2 cellular contexts compared by ENCODE assay signal in the genomic region with DNA sequence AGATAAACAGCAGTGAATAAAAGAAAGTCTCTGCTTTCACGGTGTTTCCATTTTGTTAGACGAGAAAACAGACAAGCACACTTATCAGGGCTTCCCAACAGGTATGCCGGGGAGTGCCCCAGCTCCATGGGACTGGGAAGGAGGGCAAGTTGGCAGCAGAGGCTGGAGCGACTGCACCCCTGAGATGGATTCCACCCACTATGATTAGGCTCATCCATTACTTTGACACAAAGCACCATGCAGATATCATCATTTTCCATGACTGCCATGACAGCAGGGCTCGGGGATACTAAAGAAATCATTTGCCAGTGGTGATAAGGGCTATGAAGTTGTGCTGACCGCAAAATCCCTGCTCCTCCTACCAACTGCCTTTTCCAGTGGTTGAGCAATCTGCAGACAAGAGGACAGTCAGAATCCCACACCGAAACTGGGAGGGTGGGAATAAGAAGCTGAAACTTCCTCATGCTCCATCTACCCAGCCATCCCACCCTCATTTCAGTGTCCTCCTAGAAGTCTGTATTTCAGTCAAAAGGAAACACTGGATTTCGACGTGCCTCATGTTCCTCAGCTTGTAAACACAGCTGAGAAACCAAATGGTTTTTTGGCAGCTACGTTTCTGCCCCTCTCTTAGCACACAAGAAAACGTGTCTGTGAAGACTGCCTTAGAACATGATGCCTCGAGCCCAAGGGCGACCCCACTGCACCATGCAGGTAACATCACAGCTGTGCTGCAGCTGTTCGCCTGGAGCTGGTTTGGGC.
TF ChIP-seq lines count a peak whose summit lies in the region.

No MANE protein-coding gene starts in this region.

TF ChIP-seq in GM23338, 12 proteins besides CTCF, POLR2A, EP300 and RAD21 (continues in another document):
- TF ChIP-seq ZNF114 (CRISPR knock-in tag; IDR thresholded peaks at IDR 0.05) (no peak), ZNF331 (CRISPR knock-in tag; IDR thresholded peaks at IDR 0.05; ENCODE audit: low read depth) (no peak), EZH2phosphoT487 (IDR thresholded peaks at IDR 0.05; ENCODE audit: unreplicated experiment) (no peak), STAT1 (IDR thresholded peaks at IDR 0.05; ENCODE audit: unreplicated experiment) (no peak), CREB1 (CRISPR knock-in tag; IDR thresholded peaks at IDR 0.05; ENCODE audit: low read depth) (no peak), POLR2AphosphoS5 (IDR thresholded peaks at IDR 0.05; ENCODE audit: low read depth) (no peak)
- TF ChIP-seq, protein P1, sequence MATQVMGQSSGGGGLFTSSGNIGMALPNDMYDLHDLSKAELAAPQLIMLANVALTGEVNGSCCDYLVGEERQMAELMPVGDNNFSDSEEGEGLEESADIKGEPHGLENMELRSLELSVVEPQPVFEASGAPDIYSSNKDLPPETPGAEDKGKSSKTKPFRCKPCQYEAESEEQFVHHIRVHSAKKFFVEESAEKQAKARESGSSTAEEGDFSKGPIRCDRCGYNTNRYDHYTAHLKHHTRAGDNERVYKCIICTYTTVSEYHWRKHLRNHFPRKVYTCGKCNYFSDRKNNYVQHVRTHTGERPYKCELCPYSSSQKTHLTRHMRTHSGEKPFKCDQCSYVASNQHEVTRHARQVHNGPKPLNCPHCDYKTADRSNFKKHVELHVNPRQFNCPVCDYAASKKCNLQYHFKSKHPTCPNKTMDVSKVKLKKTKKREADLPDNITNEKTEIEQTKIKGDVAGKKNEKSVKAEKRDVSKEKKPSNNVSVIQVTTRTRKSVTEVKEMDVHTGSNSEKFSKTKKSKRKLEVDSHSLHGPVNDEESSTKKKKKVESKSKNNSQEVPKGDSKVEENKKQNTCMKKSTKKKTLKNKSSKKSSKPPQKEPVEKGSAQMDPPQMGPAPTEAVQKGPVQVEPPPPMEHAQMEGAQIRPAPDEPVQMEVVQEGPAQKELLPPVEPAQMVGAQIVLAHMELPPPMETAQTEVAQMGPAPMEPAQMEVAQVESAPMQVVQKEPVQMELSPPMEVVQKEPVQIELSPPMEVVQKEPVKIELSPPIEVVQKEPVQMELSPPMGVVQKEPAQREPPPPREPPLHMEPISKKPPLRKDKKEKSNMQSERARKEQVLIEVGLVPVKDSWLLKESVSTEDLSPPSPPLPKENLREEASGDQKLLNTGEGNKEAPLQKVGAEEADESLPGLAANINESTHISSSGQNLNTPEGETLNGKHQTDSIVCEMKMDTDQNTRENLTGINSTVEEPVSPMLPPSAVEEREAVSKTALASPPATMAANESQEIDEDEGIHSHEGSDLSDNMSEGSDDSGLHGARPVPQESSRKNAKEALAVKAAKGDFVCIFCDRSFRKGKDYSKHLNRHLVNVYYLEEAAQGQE (IDR thresholded peaks at IDR 0.05; ENCODE audit: unreplicated experiment), result no peak
- TF ChIP-seq, protein P2, sequence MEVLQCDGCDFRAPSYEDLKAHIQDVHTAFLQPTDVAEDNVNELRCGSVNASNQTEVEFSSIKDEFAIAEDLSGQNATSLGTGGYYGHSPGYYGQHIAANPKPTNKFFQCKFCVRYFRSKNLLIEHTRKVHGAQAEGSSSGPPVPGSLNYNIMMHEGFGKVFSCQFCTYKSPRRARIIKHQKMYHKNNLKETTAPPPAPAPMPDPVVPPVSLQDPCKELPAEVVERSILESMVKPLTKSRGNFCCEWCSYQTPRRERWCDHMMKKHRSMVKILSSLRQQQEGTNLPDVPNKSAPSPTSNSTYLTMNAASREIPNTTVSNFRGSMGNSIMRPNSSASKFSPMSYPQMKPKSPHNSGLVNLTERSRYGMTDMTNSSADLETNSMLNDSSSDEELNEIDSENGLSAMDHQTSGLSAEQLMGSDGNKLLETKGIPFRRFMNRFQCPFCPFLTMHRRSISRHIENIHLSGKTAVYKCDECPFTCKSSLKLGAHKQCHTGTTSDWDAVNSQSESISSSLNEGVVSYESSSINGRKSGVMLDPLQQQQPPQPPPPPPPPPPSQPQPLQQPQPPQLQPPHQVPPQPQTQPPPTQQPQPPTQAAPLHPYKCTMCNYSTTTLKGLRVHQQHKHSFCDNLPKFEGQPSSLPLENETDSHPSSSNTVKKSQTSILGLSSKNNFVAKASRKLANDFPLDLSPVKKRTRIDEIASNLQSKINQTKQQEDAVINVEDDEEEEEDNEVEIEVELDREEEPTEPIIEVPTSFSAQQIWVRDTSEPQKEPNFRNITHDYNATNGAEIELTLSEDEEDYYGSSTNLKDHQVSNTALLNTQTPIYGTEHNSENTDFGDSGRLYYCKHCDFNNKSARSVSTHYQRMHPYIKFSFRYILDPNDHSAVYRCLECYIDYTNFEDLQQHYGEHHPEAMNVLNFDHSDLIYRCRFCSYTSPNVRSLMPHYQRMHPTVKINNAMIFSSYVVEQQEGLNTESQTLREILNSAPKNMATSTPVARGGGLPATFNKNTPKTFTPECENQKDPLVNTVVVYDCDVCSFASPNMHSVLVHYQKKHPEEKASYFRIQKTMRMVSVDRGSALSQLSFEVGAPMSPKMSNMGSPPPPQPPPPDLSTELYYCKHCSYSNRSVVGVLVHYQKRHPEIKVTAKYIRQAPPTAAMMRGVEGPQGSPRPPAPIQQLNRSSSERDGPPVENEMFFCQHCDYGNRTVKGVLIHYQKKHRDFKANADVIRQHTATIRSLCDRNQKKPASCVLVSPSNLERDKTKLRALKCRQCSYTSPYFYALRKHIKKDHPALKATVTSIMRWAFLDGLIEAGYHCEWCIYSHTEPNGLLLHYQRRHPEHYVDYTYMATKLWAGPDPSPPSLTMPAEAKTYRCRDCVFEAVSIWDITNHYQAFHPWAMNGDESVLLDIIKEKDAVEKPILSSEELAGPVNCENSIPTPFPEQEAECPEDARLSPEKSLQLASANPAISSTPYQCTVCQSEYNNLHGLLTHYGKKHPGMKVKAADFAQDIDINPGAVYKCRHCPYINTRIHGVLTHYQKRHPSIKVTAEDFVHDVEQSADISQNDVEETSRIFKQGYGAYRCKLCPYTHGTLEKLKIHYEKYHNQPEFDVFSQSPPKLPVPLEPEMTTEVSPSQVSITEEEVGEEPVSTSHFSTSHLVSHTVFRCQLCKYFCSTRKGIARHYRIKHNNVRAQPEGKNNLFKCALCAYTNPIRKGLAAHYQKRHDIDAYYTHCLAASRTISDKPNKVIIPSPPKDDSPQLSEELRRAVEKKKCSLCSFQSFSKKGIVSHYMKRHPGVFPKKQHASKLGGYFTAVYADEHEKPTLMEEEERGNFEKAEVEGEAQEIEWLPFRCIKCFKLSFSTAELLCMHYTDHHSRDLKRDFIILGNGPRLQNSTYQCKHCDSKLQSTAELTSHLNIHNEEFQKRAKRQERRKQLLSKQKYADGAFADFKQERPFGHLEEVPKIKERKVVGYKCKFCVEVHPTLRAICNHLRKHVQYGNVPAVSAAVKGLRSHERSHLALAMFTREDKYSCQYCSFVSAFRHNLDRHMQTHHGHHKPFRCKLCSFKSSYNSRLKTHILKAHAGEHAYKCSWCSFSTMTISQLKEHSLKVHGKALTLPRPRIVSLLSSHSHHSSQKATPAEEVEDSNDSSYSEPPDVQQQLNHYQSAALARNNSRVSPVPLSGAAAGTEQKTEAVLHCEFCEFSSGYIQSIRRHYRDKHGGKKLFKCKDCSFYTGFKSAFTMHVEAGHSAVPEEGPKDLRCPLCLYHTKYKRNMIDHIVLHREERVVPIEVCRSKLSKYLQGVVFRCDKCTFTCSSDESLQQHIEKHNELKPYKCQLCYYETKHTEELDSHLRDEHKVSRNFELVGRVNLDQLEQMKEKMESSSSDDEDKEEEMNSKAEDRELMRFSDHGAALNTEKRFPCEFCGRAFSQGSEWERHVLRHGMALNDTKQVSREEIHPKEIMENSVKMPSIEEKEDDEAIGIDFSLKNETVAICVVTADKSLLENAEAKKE (CRISPR knock-in tag; IDR thresholded peaks at IDR 0.05), result no peak

TF ChIP-seq in HepG2, 621 proteins besides CTCF, POLR2A, EP300 and RAD21 (continues in another document):
- TF ChIP-seq, protein P3, sequence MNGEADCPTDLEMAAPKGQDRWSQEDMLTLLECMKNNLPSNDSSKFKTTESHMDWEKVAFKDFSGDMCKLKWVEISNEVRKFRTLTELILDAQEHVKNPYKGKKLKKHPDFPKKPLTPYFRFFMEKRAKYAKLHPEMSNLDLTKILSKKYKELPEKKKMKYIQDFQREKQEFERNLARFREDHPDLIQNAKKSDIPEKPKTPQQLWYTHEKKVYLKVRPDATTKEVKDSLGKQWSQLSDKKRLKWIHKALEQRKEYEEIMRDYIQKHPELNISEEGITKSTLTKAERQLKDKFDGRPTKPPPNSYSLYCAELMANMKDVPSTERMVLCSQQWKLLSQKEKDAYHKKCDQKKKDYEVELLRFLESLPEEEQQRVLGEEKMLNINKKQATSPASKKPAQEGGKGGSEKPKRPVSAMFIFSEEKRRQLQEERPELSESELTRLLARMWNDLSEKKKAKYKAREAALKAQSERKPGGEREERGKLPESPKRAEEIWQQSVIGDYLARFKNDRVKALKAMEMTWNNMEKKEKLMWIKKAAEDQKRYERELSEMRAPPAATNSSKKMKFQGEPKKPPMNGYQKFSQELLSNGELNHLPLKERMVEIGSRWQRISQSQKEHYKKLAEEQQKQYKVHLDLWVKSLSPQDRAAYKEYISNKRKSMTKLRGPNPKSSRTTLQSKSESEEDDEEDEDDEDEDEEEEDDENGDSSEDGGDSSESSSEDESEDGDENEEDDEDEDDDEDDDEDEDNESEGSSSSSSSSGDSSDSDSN (CRISPR knock-in tag; IDR thresholded peaks at IDR 0.05), result no peak
- no peak for TF ChIP-seq ESRRA (CRISPR knock-in tag; IDR thresholded peaks at IDR 0.05; ENCODE audit: low read depth)
- peak; percentile 85 for TF ChIP-seq ZNF605 (CRISPR knock-in tag; IDR thresholded peaks at IDR 0.05)
- TF ChIP-seq TEAD2 (CRISPR knock-in tag; IDR thresholded peaks at IDR 0.05), result no peak
- TF ChIP-seq ZNF296 (CRISPR knock-in tag; conservative IDR thresholded peaks at IDR 0.05), result no peak
- TF ChIP-seq FOXA1 (IDR thresholded peaks at IDR 0.05), result no peak
- TF ChIP-seq FOXA1 (CRISPR knock-in tag; IDR thresholded peaks at IDR 0.05), result no peak; the same call in none of the 2 replicates
- TF ChIP-seq ZNF572 (CRISPR knock-in tag; IDR thresholded peaks at IDR 0.05), result no peak
- 0 out of 2 replicates have a peak, but pooled peaks have one; percentile 26 for TF ChIP-seq ZNF430 (CRISPR knock-in tag; IDR thresholded peaks at IDR 0.05)
- TF ChIP-seq, protein P4, sequence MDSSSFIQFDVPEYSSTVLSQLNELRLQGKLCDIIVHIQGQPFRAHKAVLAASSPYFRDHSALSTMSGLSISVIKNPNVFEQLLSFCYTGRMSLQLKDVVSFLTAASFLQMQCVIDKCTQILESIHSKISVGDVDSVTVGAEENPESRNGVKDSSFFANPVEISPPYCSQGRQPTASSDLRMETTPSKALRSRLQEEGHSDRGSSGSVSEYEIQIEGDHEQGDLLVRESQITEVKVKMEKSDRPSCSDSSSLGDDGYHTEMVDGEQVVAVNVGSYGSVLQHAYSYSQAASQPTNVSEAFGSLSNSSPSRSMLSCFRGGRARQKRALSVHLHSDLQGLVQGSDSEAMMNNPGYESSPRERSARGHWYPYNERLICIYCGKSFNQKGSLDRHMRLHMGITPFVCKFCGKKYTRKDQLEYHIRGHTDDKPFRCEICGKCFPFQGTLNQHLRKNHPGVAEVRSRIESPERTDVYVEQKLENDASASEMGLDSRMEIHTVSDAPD (CRISPR knock-in tag; IDR thresholded peaks at IDR 0.05), result 0 out of 2 replicates have a peak, but pooled peaks have one; percentile 32
- TF ChIP-seq, protein P5, sequence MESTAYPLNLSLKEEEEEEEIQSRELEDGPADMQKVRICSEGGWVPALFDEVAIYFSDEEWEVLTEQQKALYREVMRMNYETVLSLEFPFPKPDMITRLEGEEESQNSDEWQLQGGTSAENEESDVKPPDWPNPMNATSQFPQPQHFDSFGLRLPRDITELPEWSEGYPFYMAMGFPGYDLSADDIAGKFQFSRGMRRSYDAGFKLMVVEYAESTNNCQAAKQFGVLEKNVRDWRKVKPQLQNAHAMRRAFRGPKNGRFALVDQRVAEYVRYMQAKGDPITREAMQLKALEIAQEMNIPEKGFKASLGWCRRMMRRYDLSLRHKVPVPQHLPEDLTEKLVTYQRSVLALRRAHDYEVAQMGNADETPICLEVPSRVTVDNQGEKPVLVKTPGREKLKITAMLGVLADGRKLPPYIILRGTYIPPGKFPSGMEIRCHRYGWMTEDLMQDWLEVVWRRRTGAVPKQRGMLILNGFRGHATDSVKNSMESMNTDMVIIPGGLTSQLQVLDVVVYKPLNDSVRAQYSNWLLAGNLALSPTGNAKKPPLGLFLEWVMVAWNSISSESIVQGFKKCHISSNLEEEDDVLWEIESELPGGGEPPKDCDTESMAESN (CRISPR knock-in tag; conservative IDR thresholded peaks at IDR 0.05), result no peak
- peak; percentile 72; the same call in 1 of the 2 replicates for TF ChIP-seq ZNF547 (CRISPR knock-in tag; IDR thresholded peaks at IDR 0.05)
- TF ChIP-seq, protein P6, sequence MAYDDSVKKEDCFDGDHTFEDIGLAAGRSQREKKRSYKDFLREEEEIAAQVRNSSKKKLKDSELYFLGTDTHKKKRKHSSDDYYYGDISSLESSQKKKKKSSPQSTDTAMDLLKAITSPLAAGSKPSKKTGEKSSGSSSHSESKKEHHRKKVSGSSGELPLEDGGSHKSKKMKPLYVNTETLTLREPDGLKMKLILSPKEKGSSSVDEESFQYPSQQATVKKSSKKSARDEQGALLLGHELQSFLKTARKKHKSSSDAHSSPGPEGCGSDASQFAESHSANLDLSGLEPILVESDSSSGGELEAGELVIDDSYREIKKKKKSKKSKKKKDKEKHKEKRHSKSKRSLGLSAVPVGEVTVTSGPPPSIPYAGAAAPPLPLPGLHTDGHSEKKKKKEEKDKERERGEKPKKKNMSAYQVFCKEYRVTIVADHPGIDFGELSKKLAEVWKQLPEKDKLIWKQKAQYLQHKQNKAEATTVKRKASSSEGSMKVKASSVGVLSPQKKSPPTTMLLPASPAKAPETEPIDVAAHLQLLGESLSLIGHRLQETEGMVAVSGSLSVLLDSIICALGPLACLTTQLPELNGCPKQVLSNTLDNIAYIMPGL (CRISPR knock-in tag; IDR thresholded peaks at IDR 0.05; ENCODE audit: borderline replicate concordance in 1 of 2, low read depth in 1 of 2), result 0 out of 4 replicates have a peak, but pooled peaks of 1 of the 2 experiments have one; percentile 9
- TF ChIP-seq, protein P7, sequence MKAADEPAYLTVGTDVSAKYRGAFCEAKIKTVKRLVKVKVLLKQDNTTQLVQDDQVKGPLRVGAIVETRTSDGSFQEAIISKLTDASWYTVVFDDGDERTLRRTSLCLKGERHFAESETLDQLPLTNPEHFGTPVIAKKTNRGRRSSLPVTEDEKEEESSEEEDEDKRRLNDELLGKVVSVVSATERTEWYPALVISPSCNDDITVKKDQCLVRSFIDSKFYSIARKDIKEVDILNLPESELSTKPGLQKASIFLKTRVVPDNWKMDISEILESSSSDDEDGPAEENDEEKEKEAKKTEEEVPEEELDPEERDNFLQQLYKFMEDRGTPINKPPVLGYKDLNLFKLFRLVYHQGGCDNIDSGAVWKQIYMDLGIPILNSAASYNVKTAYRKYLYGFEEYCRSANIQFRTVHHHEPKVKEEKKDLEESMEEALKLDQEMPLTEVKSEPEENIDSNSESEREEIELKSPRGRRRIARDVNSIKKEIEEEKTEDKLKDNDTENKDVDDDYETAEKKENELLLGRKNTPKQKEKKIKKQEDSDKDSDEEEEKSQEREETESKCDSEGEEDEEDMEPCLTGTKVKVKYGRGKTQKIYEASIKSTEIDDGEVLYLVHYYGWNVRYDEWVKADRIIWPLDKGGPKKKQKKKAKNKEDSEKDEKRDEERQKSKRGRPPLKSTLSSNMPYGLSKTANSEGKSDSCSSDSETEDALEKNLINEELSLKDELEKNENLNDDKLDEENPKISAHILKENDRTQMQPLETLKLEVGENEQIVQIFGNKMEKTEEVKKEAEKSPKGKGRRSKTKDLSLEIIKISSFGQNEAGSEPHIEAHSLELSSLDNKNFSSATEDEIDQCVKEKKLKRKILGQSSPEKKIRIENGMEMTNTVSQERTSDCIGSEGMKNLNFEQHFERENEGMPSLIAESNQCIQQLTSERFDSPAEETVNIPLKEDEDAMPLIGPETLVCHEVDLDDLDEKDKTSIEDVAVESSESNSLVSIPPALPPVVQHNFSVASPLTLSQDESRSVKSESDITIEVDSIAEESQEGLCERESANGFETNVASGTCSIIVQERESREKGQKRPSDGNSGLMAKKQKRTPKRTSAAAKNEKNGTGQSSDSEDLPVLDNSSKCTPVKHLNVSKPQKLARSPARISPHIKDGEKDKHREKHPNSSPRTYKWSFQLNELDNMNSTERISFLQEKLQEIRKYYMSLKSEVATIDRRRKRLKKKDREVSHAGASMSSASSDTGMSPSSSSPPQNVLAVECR (CRISPR knock-in tag; IDR thresholded peaks at IDR 0.05; ENCODE audit: borderline replicate concordance), result peak; percentile 41; the same call in 1 of the 2 replicates
- TF ChIP-seq HMG20B (CRISPR knock-in tag; conservative IDR thresholded peaks at IDR 0.05), result 0 out of 2 replicates have a peak, but pooled peaks have one; percentile 40
- TF ChIP-seq CBFB (CRISPR knock-in tag; IDR thresholded peaks at IDR 0.05), result peak; percentile 93
